ENCODE assay signal across 22 cellular contexts in genomic region chr22:43487311-43488030, GRCh38.
"Had no signal": no experiment of that assay in that cellular context is flagged by ENCODE, and none has a peak within 500 bp of the region (broad histone marks: within the 10 kb centered on the region; RNA-seq: fewer than 3 reads in every experiment).

No MANE protein-coding gene starts in this region.

- H3K4me3 ChIP-seq: colonic mucosa, left lung, lower lobe of right lung, right atrium auricular region, sigmoid colon, skin epidermis, stomach had no signal

- DNase-seq: colonic mucosa; dermis blood vessel endothelial cell; effector CD4-positive, alpha-beta T cell; foreskin melanocyte; head of caudate nucleus; hypothalamus; lower lobe of right lung; natural killer cell; sigmoid colon; stimulated activated CD4-positive, alpha-beta T cell treated with anti-CD3 and anti-CD28 coated beads, Interleukin-2, amount 100 ng/mL, for 24 hours; stimulated activated CD4-positive, alpha-beta T cell treated with anti-CD3 and anti-CD28 coated beads, Interleukin-4, amount 100 ng/mL, for 4 hours; stimulated activated naive CD4-positive, alpha-beta T cell; stomach; substantia nigra; trophoblast cell had no signal

- H3K9me3 ChIP-seq: colonic mucosa, left lung, lower lobe of right lung, right atrium auricular region, sigmoid colon, stomach had no signal

- ATAC-seq: left lung, lower lobe of right lung, natural killer cell had no signal

- H3K36me3 Mint-ChIP-seq: memory B cell, mesothelial cell of epicardium, natural killer cell had no signal

- H3K27me3 ChIP-seq: colonic mucosa, right atrium auricular region had no signal

- H3K4me1 Mint-ChIP-seq: memory B cell, mesothelial cell of epicardium, natural killer cell had no signal

- H3K27ac Mint-ChIP-seq: memory B cell, mesothelial cell of epicardium, natural killer cell had no signal

- FAIRE-seq: islet of Langerhans, urothelium cell line had no signal

- H3K4me1 ChIP-seq: colonic mucosa, left lung, lower lobe of right lung, right atrium auricular region, sigmoid colon, stomach had no signal

- H3K27ac ChIP-seq: colonic mucosa, left lung, lower lobe of right lung, right atrium auricular region, sigmoid colon, skin epidermis, stomach had no signal

- H3K4me3 Mint-ChIP-seq: memory B cell, mesothelial cell of epicardium, natural killer cell had no signal

- H3K36me3 ChIP-seq: colonic mucosa, left lung, lower lobe of right lung, right atrium auricular region, sigmoid colon, stomach had no signal
